ENCODE assay signal across 23 cellular contexts in genomic region chr18:10805587-10806088, GRCh38.
"Had no signal": no experiment of that assay in that cellular context is flagged by ENCODE, and none has a peak within 500 bp of the region (broad histone marks: within the 10 kb centered on the region; RNA-seq: fewer than 3 reads in every experiment).

No MANE protein-coding gene starts in this region.

- H3K27ac ChIP-seq: HL-60, SJSA1, SK-N-MC had no signal

- H3K36me3 ChIP-seq: SJSA1 had no signal

- FAIRE-seq: RCC 7860 had no signal

- H3K27me3 ChIP-seq: SJSA1 had no signal

- H3K9me3 ChIP-seq: SJSA1 had no signal

- H3K4me3 ChIP-seq: SJSA1, SK-N-MC had no signal

- DNase-seq: Karpas-422, KG1, MM.1S, NCI-H1092 treated with DMSO at 0.1 percent for 48 hours, NCI-H1436, NCI-H187, NCI-H2029, NCI-H2081 treated with DMSO at 0.1 percent for 48 hours, NCI-H2171, NCI-H226, NCI-H446, NCI-H510A, NCI-H524 treated with DMSO at 0.1 percent for 48 hours, NCI-H69, NCI-H774, Right ventricle myocardium superior, RPMI8226, SIG-M5, SW 1271 had no signal
